16 cellular contexts compared by ENCODE assay signal in genomic region chr2:54287532-54287931, GRCh38. TPM values are rescaled to one million over a fixed set of nuclear protein-coding genes. Genes with fewer than 3 reads are reported as not detected.
"Had no signal": no experiment of that assay in that cellular context is flagged by ENCODE, and none has a peak within 500 bp of the region (broad histone marks: within the 10 kb centered on the region; RNA-seq: fewer than 3 reads in every experiment).

No MANE protein-coding gene starts in this region.

- H3K27me3 ChIP-seq: body of pancreas, neutrophil, right lobe of liver, uterus had no signal

- H3K4me3 ChIP-seq: body of pancreas, lung, right lobe of liver, uterus had no signal

- H3K4me1 ChIP-seq: body of pancreas, right lobe of liver, uterus had no signal

- H3K9ac ChIP-seq: SK-N-SH had no signal

- ATAC-seq: body of pancreas; naive thymus-derived CD8-positive, alpha-beta T cell; right lobe of liver had no signal

- H3K27ac ChIP-seq: body of pancreas, neutrophil, right lobe of liver, uterus had no signal

- H3K36me3 ChIP-seq: neutrophil, right lobe of liver, uterus had no signal

- H3K9me3 ChIP-seq: body of pancreas, neutrophil, right lobe of liver, SK-N-SH, uterus had no signal

- DNase-seq: activated CD4-positive, alpha-beta T cell treated with anti-CD3 and anti-CD28 coated beads for 48 hours; activated naive CD4-positive, alpha-beta T cell treated with anti-CD3 and anti-CD28 coated beads, Interleukin-2, amount 10 ng/mL, durations not matched to agents 7 days and 5 days; erythroblast; kidney glomerular epithelial cell; naive thymus-derived CD8-positive, alpha-beta T cell; right lobe of liver; SK-N-SH; stimulated activated CD4-positive, alpha-beta T cell treated with anti-CD3 and anti-CD28 coated beads, Interleukin-4, amount 100 ng/mL, for 1 hour; stimulated activated CD8-positive, alpha-beta memory T cell treated with anti-CD3 and anti-CD28 coated beads, Interleukin-4, amount 100 ng/mL, for 48 hours; T-helper 1 cell had no signal

RNA-seq across cellular contexts. Expression of gene TSPYL6, which starts 31.5 kb away (rescaled TPM):
- total RNA-seq: activated T-helper 1 cell treated with anti-CD3 and anti-CD28 coated beads, Interleukin-12 subunit alpha, Interleukin-12 subunit beta, Interleukin-2, Interleukin-4 antibody, amounts not matched to agents 30 ng/mL and 10 ng/mL and 1 ng/mL, durations not matched to agents 14 hours and 24 hours and 36 hours; body of pancreas; naive thymus-derived CD8-positive, alpha-beta T cell; right lobe of liver had no signal
- polyA plus RNA-seq: adipose tissue; lung; naive thymus-derived CD8-positive, alpha-beta T cell; SK-N-SH had no signal
